Comparison of ENCODE assay signal across 17 cellular contexts in genomic region chr12:68880660-68881325, GRCh38.
"Had no signal": no experiment of that assay in that cellular context is flagged by ENCODE, and none has a peak within 500 bp of the region (broad histone marks: within the 10 kb centered on the region; RNA-seq: fewer than 3 reads in every experiment).

No MANE protein-coding gene starts in this region.

- ATAC-seq: heart right ventricle; left lung; mucosa of descending colon; naive thymus-derived CD4-positive, alpha-beta T cell had no signal

- DNase-seq: activated naive CD8-positive, alpha-beta T cell treated with anti-CD3 and anti-CD28 coated beads, Interleukin-2, amount 10 ng/mL, durations not matched to agents 7 days and 5 days; aorta; colonic mucosa; esophagus squamous epithelium; heart right ventricle; left lung; mucosa of descending colon; naive thymus-derived CD4-positive, alpha-beta T cell; retina; SJCRH30; stimulated activated CD4-positive, alpha-beta T cell treated with anti-CD3 and anti-CD28 coated beads, Interleukin-2, amount 100 ng/mL, for 48 hours; stimulated activated naive CD4-positive, alpha-beta T cell; SW 1271; upper lobe of left lung had no signal

- H3K79me2 ChIP-seq: parathyroid adenoma had no signal

- FAIRE-seq: frontal cortex, islet of Langerhans had no signal

- H3K36me3 ChIP-seq: colonic mucosa, esophagus squamous epithelium, SJCRH30 had no signal

- H3K27me3 ChIP-seq: colonic mucosa, esophagus squamous epithelium, heart right ventricle, left lung, SJCRH30, upper lobe of left lung had no signal

- H3K4me3 ChIP-seq: colonic mucosa, esophagus squamous epithelium, heart right ventricle, left lung, mucosa of descending colon, SJCRH30, upper lobe of left lung had no signal

- H3K4me1 ChIP-seq: colonic mucosa, left lung, parathyroid adenoma, SJCRH30 had no signal

- H3K9me3 ChIP-seq: colonic mucosa, SJCRH30, upper lobe of left lung had no signal

- H3K27ac ChIP-seq: colonic mucosa, esophagus squamous epithelium, heart right ventricle, left lung, parathyroid adenoma, SJCRH30, upper lobe of left lung had no signal

- H2AFZ ChIP-seq: parathyroid adenoma had no signal

- H3K9ac ChIP-seq: parathyroid adenoma had no signal
